In genomic region chr7:85890244-85890811, GRCh38 we compare ENCODE assay signal across 8 cellular contexts.
DNase-seq lines count a peak whose midpoint lies in the region; ATAC-seq and TF ChIP-seq lines count a peak whose summit lies in the region.

No MANE protein-coding gene starts in this region.

- H3K36me3 ChIP-seq in gastrocnemius medialis (no peaks in the 10 kb centered on the region), uterus (no peaks in the 10 kb centered on the region)

- no peaks in the 10 kb centered on the region for H3K4me1 Mint-ChIP-seq in nephron progenitor cell

- peak; percentile 42 for DNase-seq in AG08395 (ENCODE audit: low spot score)
- DNase-seq in NCI-H748 treated with DMSO at 0.1 percent for 48 hours (lab: John Stamatoyannopoulos, UW), result peak; percentile 29
- DNase-seq in choroid plexus epithelial cell (ENCODE audit: low read depth), result peak; percentile 54
- DNase-seq in nephron progenitor cell, result no peak
- no peak for DNase-seq in gastrocnemius medialis
- no peak for DNase-seq in uterus

- H3K27ac ChIP-seq in gastrocnemius medialis, result no peak overlapping the region
- no peak overlapping the region for H3K27ac ChIP-seq in uterus

- H3K27me3 ChIP-seq in gastrocnemius medialis (no peaks in the 10 kb centered on the region), uterus (no peaks in the 10 kb centered on the region)

- no peaks in the 10 kb centered on the region for H3K9me3 Mint-ChIP-seq in nephron progenitor cell

- ATAC-seq in GM18867 (IDR thresholded peaks at IDR 0.05; ENCODE audit: unreplicated experiment), result peak; percentile 88
- peak; percentile 78 for ATAC-seq in HG03280 (IDR thresholded peaks at IDR 0.05; ENCODE audit: unreplicated experiment)
- ATAC-seq in gastrocnemius medialis, result no peak

- TF ChIP-seq CTCF in choroid plexus epithelial cell (conservative IDR thresholded peaks at IDR 0.05; ENCODE audit: low read depth, low read length) (peak; percentile 55), nephron progenitor cell (IDR thresholded peaks at IDR 0.05) (peak; percentile 72), gastrocnemius medialis (IDR thresholded peaks at IDR 0.05 in 4 of 5, conservative IDR thresholded peaks at IDR 0.05 in 1 of 5) (no peak), uterus (IDR thresholded peaks at IDR 0.05) (peak in 1 of 4 experiments; percentile 10)

- H3K4me1 ChIP-seq in gastrocnemius medialis, result no peaks in the 10 kb centered on the region
- no peaks in the 10 kb centered on the region for H3K4me1 ChIP-seq in uterus

- no peak overlapping the region for H3K27ac Mint-ChIP-seq in nephron progenitor cell

- H3K4me3 Mint-ChIP-seq in nephron progenitor cell, result no peak overlapping the region

- H3K9me3 ChIP-seq in gastrocnemius medialis, result no peaks in the 10 kb centered on the region
- H3K9me3 ChIP-seq in uterus, result no peaks in the 10 kb centered on the region

- H3K4me3 ChIP-seq in choroid plexus epithelial cell (ENCODE audit: low read depth, low read length), result no peak overlapping the region
- no peak overlapping the region for H3K4me3 ChIP-seq in gastrocnemius medialis
- no peak overlapping the region for H3K4me3 ChIP-seq in uterus

- in situ Hi-C loops in gastrocnemius medialis (cut with MboI; ENCODE audit: low sequenced_read_pairs in 4 of 4), result loop anchor here in 1 of 4 donors (25.0 kb wide), 1 partner anchor 572 kb away; no protein-coding TSS in a partner anchor

- no peaks in the 10 kb centered on the region for H3K27me3 Mint-ChIP-seq in nephron progenitor cell (ENCODE audit: low read depth, poor library complexity)

- no peak for TF ChIP-seq POLR2A in gastrocnemius medialis (IDR thresholded peaks at IDR 0.05)
- no peak for TF ChIP-seq POLR2A in uterus (IDR thresholded peaks at IDR 0.05)

- intact Hi-C loops in gastrocnemius medialis (cut with DNase I; ENCODE audit: low total_unique reads), result no loop called here
- intact Hi-C loops in uterus (cut with DNase I; ENCODE audit: low total_unique reads), result no loop called here

- no peaks in the 10 kb centered on the region for H3K36me3 Mint-ChIP-seq in nephron progenitor cell (ENCODE audit: low read depth)

Comparison
In these comparisons a context has a peak if more than half of its experiments do, and no peak if none do; other contexts are left out.
1. DNase-seq: peak in AG08395 (single experiment), NCI-H748 treated with DMSO at 0.1 percent for 48 hours (single experiment) and choroid plexus epithelial cell (single experiment); none in nephron progenitor cell (single experiment), gastrocnemius medialis (0 of 2) and uterus (0 of 2).
2. ATAC-seq: peak in GM18867 (single experiment) and HG03280 (single experiment); none in gastrocnemius medialis (0 of 2).
3. CTCF ChIP-seq: peak in choroid plexus epithelial cell (single experiment) and nephron progenitor cell (single experiment); none in gastrocnemius medialis (0 of 5).